Comparison of ENCODE assay signal across 8 cellular contexts in the genomic region with DNA sequence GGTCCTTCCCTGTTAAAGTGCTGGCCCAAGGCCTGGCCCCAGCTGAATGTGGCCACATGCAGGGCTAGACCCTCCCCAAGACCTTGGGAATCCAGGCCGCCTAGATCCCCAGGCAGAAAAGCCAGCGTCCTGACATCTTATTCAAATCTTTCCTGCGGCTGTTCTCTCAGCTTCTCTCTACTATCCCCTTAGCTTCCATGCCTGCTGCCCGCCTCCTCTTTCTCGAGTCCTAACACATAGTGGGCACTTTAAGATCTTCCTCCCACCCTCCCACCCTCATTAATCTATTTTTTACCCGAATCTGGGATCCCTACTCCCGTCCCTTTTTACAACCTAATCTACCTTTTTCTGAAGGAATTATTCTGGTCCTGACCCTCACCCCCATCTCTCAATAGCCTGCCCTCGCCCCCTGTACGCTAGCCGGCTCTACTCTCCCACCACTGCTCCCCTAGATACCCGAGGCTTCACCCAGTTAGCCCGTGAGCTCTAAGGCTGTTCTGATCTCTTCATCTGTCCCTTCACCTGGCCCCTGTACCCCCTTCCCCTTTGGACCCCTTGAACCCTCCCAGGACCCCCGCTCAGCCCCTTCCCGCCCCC. TPM values are rescaled to one million over a fixed set of nuclear protein-coding genes. Genes with fewer than 3 reads are reported as not detected.
DNase-seq lines count a peak whose midpoint lies in the region; ATAC-seq and TF ChIP-seq lines count a peak whose summit lies in the region.

A gene with protein sequence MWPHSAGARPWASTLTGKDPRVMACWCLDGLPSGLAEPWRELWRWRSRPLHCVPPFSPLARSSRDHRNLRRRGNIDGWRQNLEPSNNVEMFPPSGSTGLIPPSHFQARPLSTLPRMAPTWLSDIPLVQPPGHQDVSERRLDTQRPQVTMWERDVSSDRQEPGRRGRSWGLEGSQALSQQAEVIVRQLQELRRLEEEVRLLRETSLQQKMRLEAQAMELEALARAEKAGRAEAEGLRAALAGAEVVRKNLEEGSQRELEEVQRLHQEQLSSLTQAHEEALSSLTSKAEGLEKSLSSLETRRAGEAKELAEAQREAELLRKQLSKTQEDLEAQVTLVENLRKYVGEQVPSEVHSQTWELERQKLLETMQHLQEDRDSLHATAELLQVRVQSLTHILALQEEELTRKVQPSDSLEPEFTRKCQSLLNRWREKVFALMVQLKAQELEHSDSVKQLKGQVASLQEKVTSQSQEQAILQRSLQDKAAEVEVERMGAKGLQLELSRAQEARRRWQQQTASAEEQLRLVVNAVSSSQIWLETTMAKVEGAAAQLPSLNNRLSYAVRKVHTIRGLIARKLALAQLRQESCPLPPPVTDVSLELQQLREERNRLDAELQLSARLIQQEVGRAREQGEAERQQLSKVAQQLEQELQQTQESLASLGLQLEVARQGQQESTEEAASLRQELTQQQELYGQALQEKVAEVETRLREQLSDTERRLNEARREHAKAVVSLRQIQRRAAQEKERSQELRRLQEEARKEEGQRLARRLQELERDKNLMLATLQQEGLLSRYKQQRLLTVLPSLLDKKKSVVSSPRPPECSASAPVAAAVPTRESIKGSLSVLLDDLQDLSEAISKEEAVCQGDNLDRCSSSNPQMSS (minus strand): TSS at position 260 of the 597 bp plus-strand sequence. CDS start 202 bp downstream, at position 58.

- peak; percentile 3 for ATAC-seq in GM21526 (IDR thresholded peaks at IDR 0.05; ENCODE audit: low FRiP score, unreplicated experiment)
- ATAC-seq in esophagus mucosa: peak; percentile 32
- no peak for ATAC-seq in GM21390 (IDR thresholded peaks at IDR 0.05; ENCODE audit: unreplicated experiment)

- peak within 1 kb of the TSS; percentile 61 to 75 (median 66) for H3K4me3 ChIP-seq in Peyer's patch
- peak within 1 kb of the TSS; percentile 86 for H3K4me3 ChIP-seq in neural cell (ENCODE audit: low read length)

- H3K27ac ChIP-seq in Peyer's patch (peak within 1 kb of the TSS; percentile 55 to 85 (median 75)), neural cell (ENCODE audit: low read length) (peak within 1 kb of the TSS; percentile 40)

- no peaks in the 10 kb centered on the region for H3K9me2 ChIP-seq in neural cell (ENCODE audit: insufficient read depth, low read length)

- H3F3A ChIP-seq in neural cell (ENCODE audit: insufficient read depth, low read length, poor library complexity, severe bottlenecking): no peaks in the 10 kb centered on the region

- H3K4me2 ChIP-seq in neural cell (ENCODE audit: low read length): peak within 1 kb of the TSS; percentile 79

- no peaks in the 10 kb centered on the region for H4K20me1 ChIP-seq in neural cell (ENCODE audit: insufficient read depth)

- H2AFZ ChIP-seq in neural cell (ENCODE audit: low read depth, low read length): peak within 1 kb of the TSS; percentile 89

- DNase-seq in Peyer's patch (no peak), cerebellar cortex (ENCODE audit: low spot score) (no peak), NCI-H2107 treated with DMSO at 0.1 percent for 48 hours (lab: John Stamatoyannopoulos, UW; ENCODE audit: unreplicated experiment) (no peak)
- no peak for DNase-seq in activated CD4-positive, alpha-beta T cell treated with anti-CD3 and anti-CD28 coated beads for 1 hour

- no peak for TF ChIP-seq EP300 in neural cell (conservative IDR thresholded peaks at IDR 0.05; ENCODE audit: poor library complexity, severe bottlenecking)

- H3K9me3 ChIP-seq in Peyer's patch: no peaks in the 10 kb centered on the region
- H3K9me3 ChIP-seq in neural cell (ENCODE audit: low read length): no peaks in the 10 kb centered on the region

- peaks cover 0 to 22% (median 11%) of the 10 kb centered on the region in 4 donors for H3K4me1 ChIP-seq in Peyer's patch

- no peaks in the 10 kb centered on the region for H3K79me2 ChIP-seq in neural cell (replicated peaks; ENCODE audit: insufficient read depth, low read length)

- no peak for TF ChIP-seq RAD21 in neural cell (conservative IDR thresholded peaks at IDR 0.05)

- H3K9ac ChIP-seq in neural cell (ENCODE audit: low read length): peak within 1 kb of the TSS; percentile 71

- TF ChIP-seq CTCF in Peyer's patch (IDR thresholded peaks at IDR 0.05) (no peak), neural cell (IDR thresholded peaks at IDR 0.05; ENCODE audit: poor library complexity, severe bottlenecking) (no peak)

- H3K36me3 ChIP-seq in Peyer's patch: peaks cover 0 to 13% (median 0%) of the 10 kb centered on the region in 3 donors
- H3K36me3 ChIP-seq in neural cell (ENCODE audit: insufficient read depth, low read length): no peaks in the 10 kb centered on the region

- no peaks in the 10 kb centered on the region for H3K27me3 ChIP-seq in Peyer's patch
- peaks cover 6% of the 10 kb centered on the region for H3K27me3 ChIP-seq in neural cell (ENCODE audit: insufficient read depth, low read depth, low read length)

- TF ChIP-seq POLR2A in Peyer's patch (IDR thresholded peaks at IDR 0.05): no peak

TF ChIP-seq in neural cell, 6 proteins besides CTCF, POLR2A, EP300 and RAD21:
- TF ChIP-seq, protein P1, sequence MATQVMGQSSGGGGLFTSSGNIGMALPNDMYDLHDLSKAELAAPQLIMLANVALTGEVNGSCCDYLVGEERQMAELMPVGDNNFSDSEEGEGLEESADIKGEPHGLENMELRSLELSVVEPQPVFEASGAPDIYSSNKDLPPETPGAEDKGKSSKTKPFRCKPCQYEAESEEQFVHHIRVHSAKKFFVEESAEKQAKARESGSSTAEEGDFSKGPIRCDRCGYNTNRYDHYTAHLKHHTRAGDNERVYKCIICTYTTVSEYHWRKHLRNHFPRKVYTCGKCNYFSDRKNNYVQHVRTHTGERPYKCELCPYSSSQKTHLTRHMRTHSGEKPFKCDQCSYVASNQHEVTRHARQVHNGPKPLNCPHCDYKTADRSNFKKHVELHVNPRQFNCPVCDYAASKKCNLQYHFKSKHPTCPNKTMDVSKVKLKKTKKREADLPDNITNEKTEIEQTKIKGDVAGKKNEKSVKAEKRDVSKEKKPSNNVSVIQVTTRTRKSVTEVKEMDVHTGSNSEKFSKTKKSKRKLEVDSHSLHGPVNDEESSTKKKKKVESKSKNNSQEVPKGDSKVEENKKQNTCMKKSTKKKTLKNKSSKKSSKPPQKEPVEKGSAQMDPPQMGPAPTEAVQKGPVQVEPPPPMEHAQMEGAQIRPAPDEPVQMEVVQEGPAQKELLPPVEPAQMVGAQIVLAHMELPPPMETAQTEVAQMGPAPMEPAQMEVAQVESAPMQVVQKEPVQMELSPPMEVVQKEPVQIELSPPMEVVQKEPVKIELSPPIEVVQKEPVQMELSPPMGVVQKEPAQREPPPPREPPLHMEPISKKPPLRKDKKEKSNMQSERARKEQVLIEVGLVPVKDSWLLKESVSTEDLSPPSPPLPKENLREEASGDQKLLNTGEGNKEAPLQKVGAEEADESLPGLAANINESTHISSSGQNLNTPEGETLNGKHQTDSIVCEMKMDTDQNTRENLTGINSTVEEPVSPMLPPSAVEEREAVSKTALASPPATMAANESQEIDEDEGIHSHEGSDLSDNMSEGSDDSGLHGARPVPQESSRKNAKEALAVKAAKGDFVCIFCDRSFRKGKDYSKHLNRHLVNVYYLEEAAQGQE (IDR thresholded peaks at IDR 0.05; ENCODE audit: borderline replicate concordance): no peak
- TF ChIP-seq SMC3 (conservative IDR thresholded peaks at IDR 0.05; ENCODE audit: poor library complexity): no peak
- TF ChIP-seq POLR2AphosphoS5 (IDR thresholded peaks at IDR 0.05): no peak
- TF ChIP-seq EZH2 (IDR thresholded peaks at IDR 0.05; ENCODE audit: borderline replicate concordance, insufficient read depth, low read length, poor library complexity, severe bottlenecking): no peak
- TF ChIP-seq TAF1 (IDR thresholded peaks at IDR 0.05; ENCODE audit: low read depth): no peak
- TF ChIP-seq MXI1 (conservative IDR thresholded peaks at IDR 0.05; ENCODE audit: poor library complexity, severe bottlenecking): no peak

RNA-seq across cellular contexts. Expression of the gene that starts here (rescaled TPM):
- total RNA-seq in Peyer's patch (10 to 100 TPM; 28.3 to 86.6 (median 36.2) TPM), esophagus mucosa (11.1 TPM)
- 19.5 and 19.7 TPM in 2 replicates for polyA plus RNA-seq in neural cell
- 8.2 and 9.3 TPM in 2 replicates for polyA minus RNA-seq in neural cell
